Comparison of ENCODE assay signal across 1 cellular context in the genomic region with DNA sequence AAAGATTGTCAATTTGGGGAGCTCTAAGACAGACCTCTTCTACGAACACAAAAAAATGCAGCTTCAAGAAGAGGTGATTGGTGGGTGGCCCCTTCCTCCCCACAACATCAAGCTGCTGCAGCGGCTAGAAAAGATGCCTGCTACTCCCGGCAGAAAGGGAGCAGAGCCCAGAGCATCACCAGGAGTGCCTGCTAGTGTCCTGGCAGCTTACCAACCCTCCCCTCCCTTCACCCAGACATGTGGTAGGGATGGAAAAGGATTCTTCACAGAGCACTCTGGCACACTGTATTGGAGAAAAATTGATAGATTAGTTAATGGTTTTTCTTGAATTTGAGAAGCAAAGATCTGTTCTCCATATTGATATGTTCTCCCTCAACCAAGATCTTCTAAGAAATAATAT.
TF ChIP-seq lines count a peak whose summit lies in the region.

No MANE protein-coding gene starts in this region.

TF ChIP-seq in SK-N-SH, 30 proteins besides CTCF, POLR2A, EP300 and RAD21:
- TF ChIP-seq, protein P1, sequence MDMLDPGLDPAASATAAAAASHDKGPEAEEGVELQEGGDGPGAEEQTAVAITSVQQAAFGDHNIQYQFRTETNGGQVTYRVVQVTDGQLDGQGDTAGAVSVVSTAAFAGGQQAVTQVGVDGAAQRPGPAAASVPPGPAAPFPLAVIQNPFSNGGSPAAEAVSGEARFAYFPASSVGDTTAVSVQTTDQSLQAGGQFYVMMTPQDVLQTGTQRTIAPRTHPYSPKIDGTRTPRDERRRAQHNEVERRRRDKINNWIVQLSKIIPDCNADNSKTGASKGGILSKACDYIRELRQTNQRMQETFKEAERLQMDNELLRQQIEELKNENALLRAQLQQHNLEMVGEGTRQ (IDR thresholded peaks at IDR 0.05; ENCODE audit: borderline replicate concordance, low read depth, low read length): no peak
- TF ChIP-seq MXI1 (IDR thresholded peaks at IDR 0.05; ENCODE audit: low read depth, low read length): peak; percentile 69
